ENCODE assay signal across 2 cellular contexts in genomic region chr6:3190779-3191178, GRCh38.
TF ChIP-seq lines count a peak whose summit lies in the region.

No MANE protein-coding gene starts in this region.

TF ChIP-seq in HEK293, 187 proteins besides CTCF, POLR2A, EP300 and RAD21:
- no peak for TF ChIP-seq ZNF596 (tag by site-specific recombination; IDR thresholded peaks at IDR 0.05)
- peak; percentile 87; the same call in 1 of the 2 replicates for TF ChIP-seq RBAK (tag by site-specific recombination; IDR thresholded peaks at IDR 0.05)
- TF ChIP-seq ZNF544 (tag by site-specific recombination; IDR thresholded peaks at IDR 0.05) = no peak
- TF ChIP-seq ZNF610 (tag by site-specific recombination; IDR thresholded peaks at IDR 0.05; ENCODE audit: borderline replicate concordance) = no peak
- no peak for TF ChIP-seq YY1 (tag by site-specific recombination; IDR thresholded peaks at IDR 0.05)
- no peak for TF ChIP-seq ZNF639 (tag by site-specific recombination; IDR thresholded peaks at IDR 0.05)
- TF ChIP-seq IKZF3 (tag by site-specific recombination; IDR thresholded peaks at IDR 0.05) = no peak

TF ChIP-seq in H1, 55 proteins besides CTCF, POLR2A, EP300 and RAD21:
- TF ChIP-seq SP4 (IDR thresholded peaks at IDR 0.05; ENCODE audit: low read length) = no peak
- TF ChIP-seq CHD1 (IDR thresholded peaks at IDR 0.05; ENCODE audit: low read depth, low read length) = no peak
- no peak for TF ChIP-seq BACH1 (IDR thresholded peaks at IDR 0.05; ENCODE audit: low read length)
- no peak for TF ChIP-seq EZH2 (IDR thresholded peaks at IDR 0.05; ENCODE audit: low read depth, low read length, severe bottlenecking)
- no peak for TF ChIP-seq RBBP5 (IDR thresholded peaks at IDR 0.05; ENCODE audit: borderline replicate concordance, low read depth, low read length)
- no peak for TF ChIP-seq CREB1 (IDR thresholded peaks at IDR 0.05)
- no peak for TF ChIP-seq KDM4A (IDR thresholded peaks at IDR 0.05; ENCODE audit: low read depth, low read length, severe bottlenecking)
- TF ChIP-seq SP2 (IDR thresholded peaks at IDR 0.05; ENCODE audit: low read length) = no peak
- TF ChIP-seq TAF1 (IDR thresholded peaks at IDR 0.05; ENCODE audit: low read depth, low read length) = no peak
- no peak for TF ChIP-seq HDAC6 (IDR thresholded peaks at IDR 0.05; ENCODE audit: low read depth, low read length)
- TF ChIP-seq PHF8 (conservative IDR thresholded peaks at IDR 0.05; ENCODE audit: low read depth, low read length) = no peak
- no peak for TF ChIP-seq ATF2 (IDR thresholded peaks at IDR 0.05; ENCODE audit: low read length)
